Comparison of ENCODE assay signal across 1 cellular context in the genomic region with DNA sequence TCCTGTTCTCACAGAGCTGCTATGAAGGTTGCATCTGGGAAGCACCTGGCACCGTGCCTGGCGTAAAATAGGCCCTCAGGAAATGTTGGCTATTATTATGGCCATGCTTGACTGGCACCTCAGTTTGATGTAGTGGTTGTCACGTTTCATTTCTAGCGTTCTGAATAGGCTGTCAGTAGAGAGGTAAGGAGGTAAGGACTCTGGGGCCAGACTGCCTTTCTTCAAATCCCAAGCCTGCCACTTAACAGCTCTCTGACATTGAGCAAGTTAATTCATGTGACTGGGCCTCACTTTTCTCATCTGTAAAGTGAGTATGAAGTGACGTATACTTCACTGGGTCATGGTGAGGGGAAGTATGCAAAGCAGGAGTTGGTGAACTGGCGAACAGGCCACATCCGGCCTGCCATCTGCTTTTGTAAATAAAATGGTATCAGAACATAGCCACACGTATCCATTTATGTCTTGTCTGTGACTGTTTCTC.
TF ChIP-seq lines count a peak whose summit lies in the region.

No MANE protein-coding gene starts in this region.

TF ChIP-seq in WTC11, 78 proteins besides CTCF, POLR2A, EP300 and RAD21 (continued from another document):
- TF ChIP-seq, protein P1, sequence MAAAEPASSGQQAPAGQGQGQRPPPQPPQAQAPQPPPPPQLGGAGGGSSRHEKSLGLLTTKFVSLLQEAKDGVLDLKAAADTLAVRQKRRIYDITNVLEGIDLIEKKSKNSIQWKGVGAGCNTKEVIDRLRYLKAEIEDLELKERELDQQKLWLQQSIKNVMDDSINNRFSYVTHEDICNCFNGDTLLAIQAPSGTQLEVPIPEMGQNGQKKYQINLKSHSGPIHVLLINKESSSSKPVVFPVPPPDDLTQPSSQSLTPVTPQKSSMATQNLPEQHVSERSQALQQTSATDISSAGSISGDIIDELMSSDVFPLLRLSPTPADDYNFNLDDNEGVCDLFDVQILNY (CRISPR knock-in tag; IDR thresholded peaks at IDR 0.05) = no peak
- TF ChIP-seq KAT7 (CRISPR knock-in tag; IDR thresholded peaks at IDR 0.05; ENCODE audit: borderline replicate concordance) (no peak), ZNF396 (CRISPR knock-in tag; IDR thresholded peaks at IDR 0.05; ENCODE audit: borderline replicate concordance) (no peak), NFATC4 (CRISPR knock-in tag; IDR thresholded peaks at IDR 0.05) (no peak)
- TF ChIP-seq, protein P2, sequence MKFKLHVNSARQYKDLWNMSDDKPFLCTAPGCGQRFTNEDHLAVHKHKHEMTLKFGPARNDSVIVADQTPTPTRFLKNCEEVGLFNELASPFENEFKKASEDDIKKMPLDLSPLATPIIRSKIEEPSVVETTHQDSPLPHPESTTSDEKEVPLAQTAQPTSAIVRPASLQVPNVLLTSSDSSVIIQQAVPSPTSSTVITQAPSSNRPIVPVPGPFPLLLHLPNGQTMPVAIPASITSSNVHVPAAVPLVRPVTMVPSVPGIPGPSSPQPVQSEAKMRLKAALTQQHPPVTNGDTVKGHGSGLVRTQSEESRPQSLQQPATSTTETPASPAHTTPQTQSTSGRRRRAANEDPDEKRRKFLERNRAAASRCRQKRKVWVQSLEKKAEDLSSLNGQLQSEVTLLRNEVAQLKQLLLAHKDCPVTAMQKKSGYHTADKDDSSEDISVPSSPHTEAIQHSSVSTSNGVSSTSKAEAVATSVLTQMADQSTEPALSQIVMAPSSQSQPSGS (CRISPR knock-in tag; IDR thresholded peaks at IDR 0.05; ENCODE audit: borderline replicate concordance, low read depth) = no peak
- TF ChIP-seq, protein P3, sequence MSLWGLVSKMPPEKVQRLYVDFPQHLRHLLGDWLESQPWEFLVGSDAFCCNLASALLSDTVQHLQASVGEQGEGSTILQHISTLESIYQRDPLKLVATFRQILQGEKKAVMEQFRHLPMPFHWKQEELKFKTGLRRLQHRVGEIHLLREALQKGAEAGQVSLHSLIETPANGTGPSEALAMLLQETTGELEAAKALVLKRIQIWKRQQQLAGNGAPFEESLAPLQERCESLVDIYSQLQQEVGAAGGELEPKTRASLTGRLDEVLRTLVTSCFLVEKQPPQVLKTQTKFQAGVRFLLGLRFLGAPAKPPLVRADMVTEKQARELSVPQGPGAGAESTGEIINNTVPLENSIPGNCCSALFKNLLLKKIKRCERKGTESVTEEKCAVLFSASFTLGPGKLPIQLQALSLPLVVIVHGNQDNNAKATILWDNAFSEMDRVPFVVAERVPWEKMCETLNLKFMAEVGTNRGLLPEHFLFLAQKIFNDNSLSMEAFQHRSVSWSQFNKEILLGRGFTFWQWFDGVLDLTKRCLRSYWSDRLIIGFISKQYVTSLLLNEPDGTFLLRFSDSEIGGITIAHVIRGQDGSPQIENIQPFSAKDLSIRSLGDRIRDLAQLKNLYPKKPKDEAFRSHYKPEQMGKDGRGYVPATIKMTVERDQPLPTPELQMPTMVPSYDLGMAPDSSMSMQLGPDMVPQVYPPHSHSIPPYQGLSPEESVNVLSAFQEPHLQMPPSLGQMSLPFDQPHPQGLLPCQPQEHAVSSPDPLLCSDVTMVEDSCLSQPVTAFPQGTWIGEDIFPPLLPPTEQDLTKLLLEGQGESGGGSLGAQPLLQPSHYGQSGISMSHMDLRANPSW (CRISPR knock-in tag; conservative IDR thresholded peaks at IDR 0.05; ENCODE audit: low read depth) = no peak
- TF ChIP-seq, protein P4, sequence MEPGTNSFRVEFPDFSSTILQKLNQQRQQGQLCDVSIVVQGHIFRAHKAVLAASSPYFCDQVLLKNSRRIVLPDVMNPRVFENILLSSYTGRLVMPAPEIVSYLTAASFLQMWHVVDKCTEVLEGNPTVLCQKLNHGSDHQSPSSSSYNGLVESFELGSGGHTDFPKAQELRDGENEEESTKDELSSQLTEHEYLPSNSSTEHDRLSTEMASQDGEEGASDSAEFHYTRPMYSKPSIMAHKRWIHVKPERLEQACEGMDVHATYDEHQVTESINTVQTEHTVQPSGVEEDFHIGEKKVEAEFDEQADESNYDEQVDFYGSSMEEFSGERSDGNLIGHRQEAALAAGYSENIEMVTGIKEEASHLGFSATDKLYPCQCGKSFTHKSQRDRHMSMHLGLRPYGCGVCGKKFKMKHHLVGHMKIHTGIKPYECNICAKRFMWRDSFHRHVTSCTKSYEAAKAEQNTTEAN (CRISPR knock-in tag; IDR thresholded peaks at IDR 0.05) = no peak
TF ChIP-seq in WTC11: peak in this region for 0.
